ENCODE assay signal across 11 cellular contexts in genomic region chr6:12748815-12749521, GRCh38. TPM values are rescaled to one million over a fixed set of nuclear protein-coding genes. Genes with fewer than 3 reads are reported as not detected.
DNase-seq lines count a peak whose midpoint lies in the region; ATAC-seq and TF ChIP-seq lines count a peak whose summit lies in the region.
"Had no signal": no experiment of that assay in that cellular context is flagged by ENCODE, and none has a peak within 500 bp of the region (broad histone marks: within the 10 kb centered on the region; RNA-seq: fewer than 3 reads in every experiment).

No MANE protein-coding gene starts in this region.

- DNase-seq in H7, result peak; percentile 87
- DNase-seq in NCI-H2171 (lab: John Stamatoyannopoulos, UW), result peak; percentile 48
- DNase-seq in foreskin keratinocyte, result no peak
- peak; percentile 81 for DNase-seq in posterior vena cava (ENCODE audit: low spot score)
- no peak for DNase-seq in spleen
- no peak for DNase-seq in NOMO-1 treated with DMSO at 0.1 percent for 48 hours (lab: John Stamatoyannopoulos, UW; ENCODE audit: unreplicated experiment)
- DNase-seq in Caco-2, result no peak
- DNase-seq: dermis blood vessel endothelial cell, left ventricle myocardium superior had no signal

- H3K36me3 ChIP-seq in H7 (replicated peaks; ENCODE audit: control insufficient read depth, insufficient read depth, low read length) (no peaks in the 10 kb centered on the region), spleen (no peaks in the 10 kb centered on the region), Caco-2 (ENCODE audit: control insufficient read depth, insufficient read depth, low read length) (no peaks in the 10 kb centered on the region)

- no peak overlapping the region for H3K4me3 Mint-ChIP-seq in Caco-2 (ENCODE audit: unreplicated experiment)

- H3K27me3 Mint-ChIP-seq in Caco-2 (ENCODE audit: insufficient read depth, unreplicated experiment), result peaks cover 16% of the 10 kb centered on the region

- no TSS peak for BruUV-seq in Caco-2 (replicated peaks; lab: Mats Ljungman, UMichigan)

- no peak for TF ChIP-seq POLR2A in spleen (IDR thresholded peaks at IDR 0.05)

- CTCF ChIA-PET in Caco-2 (lab: Charles Lee), result no interaction called here

- H3K36me3 Mint-ChIP-seq in Caco-2 (ENCODE audit: insufficient read depth, unreplicated experiment), result no peaks in the 10 kb centered on the region

- intact Hi-C loops in posterior vena cava (cut with DNase I) (no loop called here), spleen (cut with DNase I; ENCODE audit: low total_unique reads) (no loop called here), Caco-2 (cut with micrococcal nuclease; ENCODE audit: unreplicated experiment) (no loop called here)

- no peak overlapping the region for H3K27ac Mint-ChIP-seq in Caco-2 (ENCODE audit: unreplicated experiment)

- H3K9me3 ChIP-seq in spleen (peaks cover 0 to 29% (median 11%) of the 10 kb centered on the region in 8 donors), Caco-2 (no peaks in the 10 kb centered on the region)

- no peaks in the 10 kb centered on the region for H3K9me3 Mint-ChIP-seq in Caco-2 (ENCODE audit: unreplicated experiment)

- 2 to 9% (median 5%) methylated on average over 22 to 23 of the region's 23 CpGs for WGBS in spleen, 5 donors

- H3K4me1 ChIP-seq in foreskin keratinocyte (no peaks in the 10 kb centered on the region), spleen (peaks cover 0 to 12% (median 5%) of the 10 kb centered on the region in 6 donors), Caco-2 (no peaks in the 10 kb centered on the region)

- peak overlapping the region; percentile 80 for H3K4me3 ChIP-seq in H7 (ENCODE audit: insufficient read depth, low read depth, low read length)
- H3K4me3 ChIP-seq in spleen, result peak overlapping the region in 1 of 8 donors; percentile 50
- H3K4me3 ChIP-seq in Caco-2 (ENCODE audit: low read depth, low read length), result no peak overlapping the region

- no peaks in the 10 kb centered on the region for H3K4me1 Mint-ChIP-seq in Caco-2 (ENCODE audit: low read depth, unreplicated experiment)

- H3K27ac ChIP-seq in foreskin keratinocyte, result no peak overlapping the region
- no peak overlapping the region for H3K27ac ChIP-seq in spleen

- ATAC-seq in foreskin keratinocyte, result peak; percentile 43
- no peak for ATAC-seq in HG02870 (IDR thresholded peaks at IDR 0.05; ENCODE audit: unreplicated experiment)
- ATAC-seq: left ventricle myocardium superior had no signal

- TF ChIP-seq CTCF in foreskin keratinocyte (conservative IDR thresholded peaks at IDR 0.05) (no peak), spleen (IDR thresholded peaks at IDR 0.05 in 8 of 11, conservative IDR thresholded peaks at IDR 0.05 in 3 of 11) (no peak), Caco-2 (IDR thresholded peaks at IDR 0.05; ENCODE audit: insufficient read depth in 1 of 2, low read depth in 1 of 2, low read length in 1 of 2, severe bottlenecking in 1 of 2, unreplicated experiment in 1 of 2) (no peak)

- POLR2A ChIA-PET in Caco-2 (lab: Charles Lee), result no interaction called here

- peaks cover 10% of the 10 kb centered on the region for H3K27me3 ChIP-seq in H7 (ENCODE audit: control insufficient read depth, insufficient read depth, low read length)
- H3K27me3 ChIP-seq in foreskin keratinocyte, result peaks cover 50% of the 10 kb centered on the region
- H3K27me3 ChIP-seq in spleen (replicated peaks in 1 of 7), result peaks cover 4 to 82% (median 45%) of the 10 kb centered on the region in 7 donors
- H3K27me3 ChIP-seq in Caco-2 (replicated peaks; ENCODE audit: control insufficient read depth, insufficient read depth, low read length), result no peaks in the 10 kb centered on the region

RNA-seq across cellular contexts. Expression of gene PHACTR1, which starts 32.4 kb away (rescaled TPM):
- 3.3 and 5.1 TPM in 2 replicates for total RNA-seq in H7 (2014; rRNA removed; shearing (Covaris generic))
- 1.2 and 1.9 TPM in 2 replicates for total RNA-seq in foreskin keratinocyte
- polyA plus RNA-seq in foreskin keratinocyte, result 0.14 and 0.30 TPM in 2 replicates
- 1 to 10 TPM; 6.6 to 9.0 TPM for total RNA-seq in posterior vena cava
- total RNA-seq in spleen, result 10 to 100 TPM; 20.8 to 45.3 (median 32.6) TPM
- 10 to 100 TPM in 2 of 3 donors, 1 to 10 TPM in 1; 8.5 to 13.5 (median 11.3) TPM for polyA plus RNA-seq in spleen
- 0.41 and 0.67 TPM in 2 replicates for total RNA-seq in Caco-2 (2022)
- total RNA-seq: MCF 10A had no signal

Comparison
In these comparisons a context has a peak if more than half of its experiments do, and no peak if none do; other contexts are left out.
1. DNase-seq: peak in H7 (single experiment), NCI-H2171 (single experiment) and posterior vena cava (single experiment); none in foreskin keratinocyte (0 of 2), spleen (single experiment), NOMO-1 treated with DMSO at 0.1 percent for 48 hours (single experiment) and Caco-2 (0 of 2).